Comparison of ENCODE assay signal across 8 cellular contexts in genomic region chr7:7641129-7641663, GRCh38. TPM values are rescaled to one million over a fixed set of nuclear protein-coding genes. Genes with fewer than 3 reads are reported as not detected.
DNase-seq lines count a peak whose midpoint lies in the region; ATAC-seq and TF ChIP-seq lines count a peak whose summit lies in the region.

No MANE protein-coding gene starts in this region.

- H3K36me3 ChIP-seq in smooth muscle cell (ENCODE audit: low read depth), result no peaks in the 10 kb centered on the region

- peaks cover 32% of the 10 kb centered on the region for H3K36me3 Mint-ChIP-seq in activated naive CD4-positive, alpha-beta T cell treated with anti-CD3 and anti-CD28 coated beads, Interleukin-2, amount 10 ng/mL, durations not matched to agents 7 days and 5 days

- no peaks in the 10 kb centered on the region for H3K9me3 Mint-ChIP-seq in activated naive CD4-positive, alpha-beta T cell treated with anti-CD3 and anti-CD28 coated beads, Interleukin-2, amount 10 ng/mL, durations not matched to agents 7 days and 5 days

- H2AFZ ChIP-seq in smooth muscle cell (ENCODE audit: low read depth), result peak overlapping the region; percentile 97

- peak overlapping the region; percentile 93 for H3K4me3 Mint-ChIP-seq in activated naive CD4-positive, alpha-beta T cell treated with anti-CD3 and anti-CD28 coated beads, Interleukin-2, amount 10 ng/mL, durations not matched to agents 7 days and 5 days

- H3K4me2 ChIP-seq in smooth muscle cell, result peak overlapping the region; percentile 98

- ATAC-seq in GM19397 (IDR thresholded peaks at IDR 0.05; ENCODE audit: unreplicated experiment) (peak; percentile 1), HG03575 (IDR thresholded peaks at IDR 0.05; ENCODE audit: extremely low read depth, insufficient number of reproducible peaks, low FRiP score, unreplicated experiment) (peak; percentile 3), GM19324 (IDR thresholded peaks at IDR 0.05; ENCODE audit: low FRiP score, unreplicated experiment) (no peak)

- H3K4me3 ChIP-seq in iPS-11a (ENCODE audit: low read depth, low read length) (peak overlapping the region; percentile 97), smooth muscle cell (peak overlapping the region; percentile 67)

- no peaks in the 10 kb centered on the region for H3F3A ChIP-seq in smooth muscle cell (ENCODE audit: low read depth)

- TF ChIP-seq CTCF in smooth muscle cell (IDR thresholded peaks at IDR 0.05; ENCODE audit: borderline replicate concordance, insufficient read depth, poor library complexity, severe bottlenecking), result no peak

- WGBS in smooth muscle cell (ENCODE audit: low lambda C conversion rate), result 6% methylated on average over 22 of the region's 22 CpGs

- H3K27me3 ChIP-seq in smooth muscle cell (ENCODE audit: low read depth), result no peaks in the 10 kb centered on the region

- peak overlapping the region; percentile 66 for H3K27ac ChIP-seq in smooth muscle cell (ENCODE audit: low read depth)

- no peaks in the 10 kb centered on the region for H4K20me1 ChIP-seq in smooth muscle cell (ENCODE audit: low read depth)

- DNase-seq in DMS 273 (lab: John Stamatoyannopoulos, UW; ENCODE audit: unreplicated experiment) (peak; percentile 80), smooth muscle cell (lab: John Stamatoyannopoulos, UW; ENCODE audit: unreplicated experiment) (no peak), hippocampal formation (lab: John Stamatoyannopoulos, UW) (no peak)
- no peak for DNase-seq in activated naive CD4-positive, alpha-beta T cell treated with anti-CD3 and anti-CD28 coated beads, Interleukin-2, amount 10 ng/mL, durations not matched to agents 7 days and 5 days

- peak overlapping the region; percentile 74 for H3K9ac ChIP-seq in smooth muscle cell (ENCODE audit: low read depth)

- peaks cover 42% of the 10 kb centered on the region for H3K4me1 Mint-ChIP-seq in activated naive CD4-positive, alpha-beta T cell treated with anti-CD3 and anti-CD28 coated beads, Interleukin-2, amount 10 ng/mL, durations not matched to agents 7 days and 5 days

- peak overlapping the region; percentile 97 for H3K27ac Mint-ChIP-seq in activated naive CD4-positive, alpha-beta T cell treated with anti-CD3 and anti-CD28 coated beads, Interleukin-2, amount 10 ng/mL, durations not matched to agents 7 days and 5 days

- no peaks in the 10 kb centered on the region for H3K9me3 ChIP-seq in smooth muscle cell (replicated peaks; ENCODE audit: low read depth)

- no peaks in the 10 kb centered on the region for H3K27me3 Mint-ChIP-seq in activated naive CD4-positive, alpha-beta T cell treated with anti-CD3 and anti-CD28 coated beads, Interleukin-2, amount 10 ng/mL, durations not matched to agents 7 days and 5 days

- peaks cover 42% of the 10 kb centered on the region for H3K79me2 ChIP-seq in smooth muscle cell (ENCODE audit: low read depth)

- CTCF ChIA-PET in activated naive CD4-positive, alpha-beta T cell treated with anti-CD3 and anti-CD28 coated beads, Interleukin-2, amount 10 ng/mL, durations not matched to agents 7 days and 5 days (lab: Charles Lee), result interaction anchor here (1.1 to 1.8 kb wide), 4 partner anchors 40 to 549 kb away, joined by 3 to 5 read pairs (median 4); no protein-coding TSS in a partner anchor

- peaks cover 15% of the 10 kb centered on the region for H3K4me1 ChIP-seq in smooth muscle cell (ENCODE audit: low read depth)

RNA-seq across cellular contexts. Expression of gene UMAD1, which starts 0.6 kb away (rescaled TPM):
- total RNA-seq in smooth muscle cell, result 23.0 and 24.3 TPM in 2 replicates
- 13.7 and 17.2 TPM in 2 replicates for polyA plus RNA-seq in smooth muscle cell
